Comparison of ENCODE assay signal across 22 cellular contexts in genomic region chr4:66097271-66097670, GRCh38.
"Had no signal": no experiment of that assay in that cellular context is flagged by ENCODE, and none has a peak within 500 bp of the region (broad histone marks: within the 10 kb centered on the region; RNA-seq: fewer than 3 reads in every experiment).

No MANE protein-coding gene starts in this region.

- H3K36me3 Mint-ChIP-seq: activated CD4-positive, alpha-beta memory T cell treated with anti-CD3 and anti-CD28 coated beads for 36 hours; activated naive CD4-positive, alpha-beta T cell treated with anti-CD3 and anti-CD28 coated beads, Interleukin-2, amount 50 U/mL, for 72 hours; stimulated activated effector memory CD8-positive, alpha-beta T cell treated with anti-CD3 and anti-CD28 coated beads, Interleukin-12 subunit alpha, Interleukin-12 subunit beta, amount 100 ng/mL, for 72 hours; WTC11 had no signal

- H3K4me1 ChIP-seq: adrenal gland, gastrocnemius medialis, sigmoid colon, stomach, upper lobe of left lung had no signal

- H3K27ac ChIP-seq: adrenal gland, gastrocnemius medialis, sigmoid colon, stomach, upper lobe of left lung had no signal

- DNase-seq: activated CD4-positive, alpha-beta memory T cell treated with anti-CD3 and anti-CD28 coated beads for 36 hours; activated CD4-positive, alpha-beta T cell treated with anti-CD3 and anti-CD28 coated beads for 36 hours; activated gamma-delta T cell treated with Interleukin-2 at 50 U/mL for 16 hours; activated T-cell treated with anti-CD3 and anti-CD28 coated beads for 4 hours; adrenal gland; cerebellar nuclear complex; cortex of kidney; gastrocnemius medialis; head of caudate nucleus; kidney; midbrain; nucleus accumbens; sigmoid colon; stimulated activated CD4-positive, alpha-beta T cell treated with anti-CD3 and anti-CD28 coated beads, Interleukin-4, amount 100 ng/mL, for 24 hours; stomach; upper lobe of left lung had no signal

- H3K36me3 ChIP-seq: adrenal gland, gastrocnemius medialis, sigmoid colon, stomach, upper lobe of left lung had no signal

- H3K27ac Mint-ChIP-seq: activated CD4-positive, alpha-beta memory T cell treated with anti-CD3 and anti-CD28 coated beads for 36 hours; activated CD4-positive, alpha-beta T cell treated with anti-CD3 and anti-CD28 coated beads for 36 hours; activated naive CD4-positive, alpha-beta T cell treated with anti-CD3 and anti-CD28 coated beads, Interleukin-2, amount 50 U/mL, for 72 hours; activated T-helper 1 cell treated with anti-CD3 and anti-CD28 coated beads, Interleukin-12 subunit alpha, Interleukin-12 subunit beta, Interleukin-2, Interleukin-4 antibody, amounts not matched to agents 30 ng/mL and 10 ng/mL and 1 ng/mL, durations not matched to agents 14 hours and 24 hours and 36 hours; nephron; stimulated activated effector memory CD8-positive, alpha-beta T cell treated with anti-CD3 and anti-CD28 coated beads, Interleukin-12 subunit alpha, Interleukin-12 subunit beta, amount 100 ng/mL, for 72 hours; WTC11 had no signal

- H3K27me3 Mint-ChIP-seq: activated CD4-positive, alpha-beta memory T cell treated with anti-CD3 and anti-CD28 coated beads for 36 hours; activated CD4-positive, alpha-beta T cell treated with anti-CD3 and anti-CD28 coated beads for 36 hours had no signal

- H3K4me3 ChIP-seq: adrenal gland, gastrocnemius medialis, lung, sigmoid colon, stomach, upper lobe of left lung had no signal

- H3K27me3 ChIP-seq: adrenal gland, gastrocnemius medialis, sigmoid colon, stomach, upper lobe of left lung had no signal

- H3K4me3 Mint-ChIP-seq: activated CD4-positive, alpha-beta memory T cell treated with anti-CD3 and anti-CD28 coated beads for 36 hours; activated CD4-positive, alpha-beta T cell treated with anti-CD3 and anti-CD28 coated beads for 36 hours; activated T-helper 1 cell treated with anti-CD3 and anti-CD28 coated beads, Interleukin-12 subunit alpha, Interleukin-12 subunit beta, Interleukin-2, Interleukin-4 antibody, amounts not matched to agents 30 ng/mL and 10 ng/mL and 1 ng/mL, durations not matched to agents 14 hours and 24 hours and 36 hours; nephron; stimulated activated effector memory CD8-positive, alpha-beta T cell treated with anti-CD3 and anti-CD28 coated beads, Interleukin-12 subunit alpha, Interleukin-12 subunit beta, amount 100 ng/mL, for 72 hours; WTC11 had no signal

- H3K4me1 Mint-ChIP-seq: activated CD4-positive, alpha-beta T cell treated with anti-CD3 and anti-CD28 coated beads for 36 hours; nephron; stimulated activated effector memory CD8-positive, alpha-beta T cell treated with anti-CD3 and anti-CD28 coated beads, Interleukin-12 subunit alpha, Interleukin-12 subunit beta, amount 100 ng/mL, for 72 hours; WTC11 had no signal

- H3K9me3 ChIP-seq: adrenal gland, gastrocnemius medialis, sigmoid colon, upper lobe of left lung had no signal
